In the genomic region with DNA sequence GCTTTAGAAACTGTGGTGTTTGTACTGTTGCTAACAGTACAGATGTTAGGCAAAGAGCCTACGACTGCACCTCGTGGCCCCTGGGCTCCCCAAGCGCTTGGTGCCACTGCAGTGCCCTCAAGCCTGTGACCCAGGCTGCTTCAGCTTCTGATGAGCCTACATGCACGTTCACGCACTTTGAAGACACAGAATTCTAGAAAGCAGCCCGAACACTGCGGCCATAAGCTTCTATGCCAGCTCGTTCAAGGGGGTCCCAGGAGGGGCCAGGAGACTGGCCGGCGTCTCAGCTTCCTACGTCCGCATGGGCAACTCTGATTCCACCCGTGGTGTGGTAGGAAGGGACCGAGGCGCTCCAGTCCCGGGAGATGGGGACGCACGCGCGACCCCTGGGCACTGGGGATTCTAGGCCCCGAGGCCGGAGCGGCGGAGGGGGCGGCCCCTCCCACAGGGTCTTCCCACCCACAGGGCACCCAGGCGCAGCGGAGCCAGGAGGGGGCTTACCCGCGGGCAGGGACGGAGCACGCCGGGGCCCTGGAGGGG, we compare ENCODE assay signal across 2 cellular contexts.
TF ChIP-seq lines count a peak whose summit lies in the region.

No MANE protein-coding gene starts in this region.

TF ChIP-seq in GM12878, 131 proteins besides CTCF, POLR2A, EP300 and RAD21:
- TF ChIP-seq, protein P1, sequence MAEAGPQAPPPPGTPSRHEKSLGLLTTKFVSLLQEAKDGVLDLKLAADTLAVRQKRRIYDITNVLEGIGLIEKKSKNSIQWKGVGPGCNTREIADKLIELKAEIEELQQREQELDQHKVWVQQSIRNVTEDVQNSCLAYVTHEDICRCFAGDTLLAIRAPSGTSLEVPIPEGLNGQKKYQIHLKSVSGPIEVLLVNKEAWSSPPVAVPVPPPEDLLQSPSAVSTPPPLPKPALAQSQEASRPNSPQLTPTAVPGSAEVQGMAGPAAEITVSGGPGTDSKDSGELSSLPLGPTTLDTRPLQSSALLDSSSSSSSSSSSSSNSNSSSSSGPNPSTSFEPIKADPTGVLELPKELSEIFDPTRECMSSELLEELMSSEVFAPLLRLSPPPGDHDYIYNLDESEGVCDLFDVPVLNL (IDR thresholded peaks at IDR 0.05; ENCODE audit: low read depth, low read length), result no peak
- TF ChIP-seq MTA3 (IDR thresholded peaks at IDR 0.05; ENCODE audit: borderline replicate concordance, low read length) (no peak), BCLAF1 (IDR thresholded peaks at IDR 0.05) (no peak), NR2C1 (IDR thresholded peaks at IDR 0.05) (no peak), MEF2A (IDR thresholded peaks at IDR 0.05; ENCODE audit: insufficient read depth, low read depth, low read length) (no peak), ZNF207 (IDR thresholded peaks at IDR 0.05; ENCODE audit: borderline replicate concordance) (no peak), ZBTB33 (IDR thresholded peaks at IDR 0.05) (no peak), POLR2AphosphoS2 (IDR thresholded peaks at IDR 0.05; ENCODE audit: low read depth, low read length) (no peak), ZNF24 (IDR thresholded peaks at IDR 0.05) (no peak), HDAC2 (IDR thresholded peaks at IDR 0.05) (no peak), SMAD1 (IDR thresholded peaks at IDR 0.05; ENCODE audit: low read depth, partially characterized antibody) (no peak), CREM (IDR thresholded peaks at IDR 0.05; ENCODE audit: low read depth) (no peak)

TF ChIP-seq in liver, 16 proteins besides CTCF, POLR2A, EP300 and RAD21 (continued from another document):
- no peak for TF ChIP-seq ZBTB33 (IDR thresholded peaks at IDR 0.05)
- TF ChIP-seq TAF1 (conservative IDR thresholded peaks at IDR 0.05), result no peak
- no peak for TF ChIP-seq YY1 (IDR thresholded peaks at IDR 0.05)
- TF ChIP-seq HNF4G (IDR thresholded peaks at IDR 0.05), result no peak
- TF ChIP-seq RXRA (IDR thresholded peaks at IDR 0.05), result no peak
- TF ChIP-seq, protein P2, sequence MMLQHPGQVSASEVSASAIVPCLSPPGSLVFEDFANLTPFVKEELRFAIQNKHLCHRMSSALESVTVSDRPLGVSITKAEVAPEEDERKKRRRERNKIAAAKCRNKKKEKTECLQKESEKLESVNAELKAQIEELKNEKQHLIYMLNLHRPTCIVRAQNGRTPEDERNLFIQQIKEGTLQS (IDR thresholded peaks at IDR 0.05), result no peak
